21 cellular contexts compared by ENCODE assay signal in the genomic region with DNA sequence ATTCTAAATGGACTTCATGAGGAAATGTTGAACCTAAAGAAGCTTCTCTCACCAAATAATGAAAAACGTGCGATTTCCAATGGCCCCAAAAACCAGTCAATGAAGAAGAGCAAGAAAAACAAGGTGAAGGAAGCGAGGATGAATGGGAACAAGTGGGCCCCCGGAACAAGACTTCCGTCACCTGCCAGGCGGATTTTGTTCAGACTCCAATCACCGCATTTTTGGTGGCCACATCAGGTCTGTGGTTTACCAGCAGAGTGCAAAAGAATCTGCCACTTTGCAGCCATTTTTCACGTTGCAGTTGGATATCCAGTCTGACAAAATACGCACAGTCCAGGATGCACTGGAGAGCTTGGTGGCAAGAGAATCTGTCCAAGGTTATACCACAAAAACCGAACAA. TPM values are rescaled to one million over a fixed set of nuclear protein-coding genes. Genes with fewer than 3 reads are reported as not detected.
"Had no signal": no experiment of that assay in that cellular context is flagged by ENCODE, and none has a peak within 500 bp of the region (broad histone marks: within the 10 kb centered on the region; RNA-seq: fewer than 3 reads in every experiment).

No MANE protein-coding gene starts in this region.

RNA-seq across cellular contexts. Expression of gene OR11H2, which starts 34.4 kb away (rescaled TPM):
- total RNA-seq: naive thymus-derived CD8-positive, alpha-beta T cell; natural killer cell treated with Interleukin-12 subunit alpha and Interleukin-12 subunit beta and Interleukin-15 and Interleukin-18, amount 100 ng/mL, for 72 hours; neural crest cell; omental fat pad; osteocyte; pancreas; posterior vena cava; prostate gland; pulmonary artery endothelial cell; right atrium auricular region; sciatic nerve; smooth muscle cell; stomach; subcutaneous adipose tissue; temporal lobe; thoracic aorta; thyroid gland; tibial nerve; upper lobe of left lung; ureter; vagina had no signal
- polyA plus RNA-seq: naive thymus-derived CD8-positive, alpha-beta T cell; smooth muscle cell; stomach had no signal
